In the genomic region with DNA sequence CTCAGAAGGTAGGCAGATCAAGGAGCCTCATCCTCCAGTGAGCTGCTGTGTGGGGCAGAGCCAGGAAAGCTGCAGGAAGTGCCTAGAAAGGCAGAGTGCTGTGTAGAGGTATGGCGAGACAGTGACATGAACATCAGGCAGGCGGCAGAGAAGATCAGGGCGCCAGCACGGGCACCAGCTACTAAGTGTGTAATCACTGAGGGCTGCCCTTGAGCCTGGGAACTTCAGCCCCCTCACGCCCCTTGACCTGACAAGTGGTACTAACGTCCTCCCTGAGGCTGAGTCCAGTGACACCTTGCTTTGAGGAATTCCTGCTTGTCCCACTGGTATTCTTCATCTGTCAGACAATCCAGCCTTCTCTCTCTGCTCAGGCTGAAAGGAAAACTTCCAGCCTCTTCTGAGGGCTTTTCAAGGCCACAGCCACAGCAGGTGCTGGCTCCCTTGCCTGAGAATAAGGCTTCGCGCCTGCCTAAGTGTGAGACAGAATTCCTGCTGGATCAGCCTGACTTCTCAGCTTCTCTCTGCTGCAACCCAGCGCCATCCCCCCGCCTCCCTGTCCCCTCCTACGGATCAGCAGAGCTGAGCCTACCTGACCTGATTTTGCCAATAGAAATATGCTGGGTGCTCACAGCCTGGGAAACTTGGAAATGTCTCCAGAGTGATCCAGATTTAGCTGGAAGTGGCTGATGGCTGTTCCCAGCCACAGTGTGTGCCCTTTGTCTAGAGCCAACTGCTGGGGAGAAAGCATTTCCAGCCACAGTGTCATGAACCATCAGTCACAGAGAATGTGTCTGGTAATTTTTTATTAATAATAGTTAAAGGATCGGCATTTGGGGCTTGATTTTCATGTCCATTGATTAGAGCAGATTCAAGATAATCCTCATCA, we compare ENCODE assay signal across 13 cellular contexts.
DNase-seq lines count a peak whose midpoint lies in the region; ATAC-seq and TF ChIP-seq lines count a peak whose summit lies in the region.
"Had no signal": no experiment of that assay in that cellular context is flagged by ENCODE, and none has a peak within 500 bp of the region (broad histone marks: within the 10 kb centered on the region; RNA-seq: fewer than 3 reads in every experiment).

No MANE protein-coding gene starts in this region.

- DNase-seq in MM.1S (no peak), ascending aorta (ENCODE audit: low spot score in 2 of 2) (peak; percentile 44 to 79), memory B cell (ENCODE audit: low spot score in 2 of 2) (no peak), GM20000 (ENCODE audit: low spot score) (no peak), 8988T (no peak), NCI-H524 treated with DMSO at 0.1 percent for 48 hours (lab: John Stamatoyannopoulos, UW) (no peak)
- DNase-seq in stimulated activated naive B cell treated with anti-CD40 and anti-IgM and Interleukin-4, amounts not matched to agents 10 μg/mL and 1 μg/mL and 100 μg/mL, for 72 hours: no peak
- DNase-seq: amniotic stem cell; Karpas-422; stimulated activated CD4-positive, alpha-beta T cell treated with anti-CD3 and anti-CD28 coated beads, Interleukin-4, amount 100 ng/mL, for 24 hours had no signal

- peak overlapping the region; percentile 70; the same call in 1 of the 2 replicates for H3K27ac ChIP-seq in MM.1S (ENCODE audit: low read length)
- H3K27ac ChIP-seq in ascending aorta: peak overlapping the region; percentile 86 to 88
- H3K27ac ChIP-seq: SK-N-MC had no signal

- H3K79me2 ChIP-seq in MM.1S (ENCODE audit: low read length): no peaks in the 10 kb centered on the region

- no peak overlapping the region for H3K9ac ChIP-seq in MM.1S (ENCODE audit: low read length)

- H3K4me3 ChIP-seq in MM.1S (ENCODE audit: low read length) (no peak overlapping the region), ascending aorta (no peak overlapping the region)
- H3K4me3 ChIP-seq: SK-N-MC had no signal

- no peaks in the 10 kb centered on the region for H3K27me3 Mint-ChIP-seq in memory B cell
- no peaks in the 10 kb centered on the region for H3K27me3 Mint-ChIP-seq in stimulated activated naive B cell treated with anti-CD40 and anti-IgM and Interleukin-4, amounts not matched to agents 10 μg/mL and 1 μg/mL and 100 μg/mL, for 72 hours

- no peak overlapping the region for H3K4me2 ChIP-seq in MM.1S (ENCODE audit: low read depth, low read length)

- intact Hi-C loops in ascending aorta (cut with DNase I): loop anchor here (5.0 kb wide), 1 partner anchor 70 kb away; no protein-coding TSS in a partner anchor

- H3K4me3 Mint-ChIP-seq in memory B cell: no peak overlapping the region
- peak overlapping the region; percentile 39 to 63 for H3K4me3 Mint-ChIP-seq in stimulated activated naive B cell treated with anti-CD40 and anti-IgM and Interleukin-4, amounts not matched to agents 10 μg/mL and 1 μg/mL and 100 μg/mL, for 72 hours

- H3K9me3 ChIP-seq in MM.1S (replicated peaks; ENCODE audit: insufficient read depth, low read length) (no peaks in the 10 kb centered on the region), ascending aorta (no peaks in the 10 kb centered on the region)

- H3K27me3 ChIP-seq in MM.1S (replicated peaks; ENCODE audit: insufficient read depth, low read length) (no peaks in the 10 kb centered on the region), ascending aorta (no peaks in the 10 kb centered on the region)

- peak overlapping the region; percentile 25 for H3K27ac Mint-ChIP-seq in memory B cell
- peak overlapping the region; percentile 98 for H3K27ac Mint-ChIP-seq in stimulated activated naive B cell treated with anti-CD40 and anti-IgM and Interleukin-4, amounts not matched to agents 10 μg/mL and 1 μg/mL and 100 μg/mL, for 72 hours

- peaks cover 13% of the 10 kb centered on the region for H3F3A ChIP-seq in MM.1S (ENCODE audit: insufficient read depth, low read length)

- H3K36me3 Mint-ChIP-seq in memory B cell: no peaks in the 10 kb centered on the region
- peaks cover 9 to 17% of the 10 kb centered on the region in 2 donors for H3K36me3 Mint-ChIP-seq in stimulated activated naive B cell treated with anti-CD40 and anti-IgM and Interleukin-4, amounts not matched to agents 10 μg/mL and 1 μg/mL and 100 μg/mL, for 72 hours

- no peak for TF ChIP-seq CTCF in MM.1S (IDR thresholded peaks at IDR 0.05; ENCODE audit: low read length)
- no peak for TF ChIP-seq CTCF in ascending aorta (IDR thresholded peaks at IDR 0.05)
- TF ChIP-seq CTCF in GM20000 (IDR thresholded peaks at IDR 0.05; ENCODE audit: extremely low read depth, missing control alignments): no peak

- H3K36me3 ChIP-seq in MM.1S (replicated peaks; ENCODE audit: insufficient read depth, low read length) (no peaks in the 10 kb centered on the region), ascending aorta (no peaks in the 10 kb centered on the region)

- ATAC-seq in memory B cell (ENCODE audit: low read depth): no peak
- no peak for ATAC-seq in stimulated activated naive B cell treated with anti-CD40 and anti-IgM and Interleukin-4, amounts not matched to agents 10 μg/mL and 1 μg/mL and 100 μg/mL, for 72 hours (replicated peaks)
- ATAC-seq in HG02588 (IDR thresholded peaks at IDR 0.05; ENCODE audit: unreplicated experiment): no peak
- ATAC-seq: HCT116 had no signal

- H4K20me1 ChIP-seq in MM.1S (ENCODE audit: insufficient read depth, low read length): no peaks in the 10 kb centered on the region

- H3K9me3 Mint-ChIP-seq in memory B cell: no peaks in the 10 kb centered on the region
- peaks cover 0 to 4% of the 10 kb centered on the region in 2 donors for H3K9me3 Mint-ChIP-seq in stimulated activated naive B cell treated with anti-CD40 and anti-IgM and Interleukin-4, amounts not matched to agents 10 μg/mL and 1 μg/mL and 100 μg/mL, for 72 hours

- H3K4me1 Mint-ChIP-seq in memory B cell: peaks cover 26% of the 10 kb centered on the region
- H3K4me1 Mint-ChIP-seq in stimulated activated naive B cell treated with anti-CD40 and anti-IgM and Interleukin-4, amounts not matched to agents 10 μg/mL and 1 μg/mL and 100 μg/mL, for 72 hours: peaks cover 68 to 87% of the 10 kb centered on the region in 2 donors

- H3K9me2 ChIP-seq in MM.1S (replicated peaks; ENCODE audit: insufficient read depth, low read length): no peaks in the 10 kb centered on the region

- H3K4me1 ChIP-seq in MM.1S (ENCODE audit: low read length) (peaks cover 40% of the 10 kb centered on the region), ascending aorta (peaks cover 25 to 66% of the 10 kb centered on the region in 2 donors)

- H2AFZ ChIP-seq in MM.1S (ENCODE audit: low read length): no peak overlapping the region

Comparison
In these comparisons a context has a peak if more than half of its experiments do, and no peak if none do; other contexts are left out.
1. DNase-seq: peak in ascending aorta (2 of 2); none in MM.1S (single experiment), memory B cell (0 of 2), stimulated activated naive B cell treated with anti-CD40 and anti-IgM and Interleukin-4, amounts not matched to agents 10 μg/mL and 1 μg/mL and 100 μg/mL, for 72 hours (single experiment), GM20000 (single experiment), 8988T (single experiment) and NCI-H524 treated with DMSO at 0.1 percent for 48 hours (single experiment).